ENCODE assay signal across 14 cellular contexts in the genomic region with DNA sequence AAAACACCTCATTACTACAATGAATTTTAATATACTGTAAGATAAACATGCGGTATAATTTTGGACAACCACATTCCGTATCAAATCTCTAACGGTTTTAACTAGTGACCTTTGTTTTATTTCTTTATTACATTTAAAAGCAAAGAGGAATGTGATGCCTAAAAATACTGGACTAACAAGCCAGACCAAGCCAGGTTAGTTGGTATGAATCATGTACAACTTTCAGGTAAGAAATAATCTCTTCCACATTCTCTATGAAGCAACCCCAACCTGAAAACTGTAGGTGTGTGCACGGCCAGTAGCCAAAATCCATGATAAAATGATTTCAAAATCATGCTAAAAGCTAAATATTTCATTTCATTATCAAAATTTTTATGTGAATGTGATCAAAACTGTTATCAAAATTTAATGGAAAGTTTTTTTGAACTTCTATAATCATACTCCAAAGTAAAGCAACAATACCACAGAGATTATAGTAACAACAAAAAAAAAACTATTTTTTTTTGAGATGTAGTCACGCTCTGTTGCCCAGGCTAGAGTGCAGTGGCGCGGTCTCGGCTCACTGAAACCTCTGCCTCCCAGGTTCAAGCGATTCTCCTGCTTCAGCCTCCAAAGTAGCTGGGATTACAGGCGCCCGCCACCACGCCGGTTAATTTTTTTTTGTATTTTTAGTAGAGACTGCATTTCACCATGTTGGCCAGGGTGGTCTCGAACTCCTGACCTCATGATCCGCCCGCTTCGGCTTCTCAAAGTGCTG.
DNase-seq lines count a peak whose midpoint lies in the region; ATAC-seq and FAIRE-seq lines count a peak whose summit lies in the region.
"Had no signal": no experiment of that assay in that cellular context is flagged by ENCODE, and none has a peak within 500 bp of the region (broad histone marks: within the 10 kb centered on the region; RNA-seq: fewer than 3 reads in every experiment).

No MANE protein-coding gene starts in this region.

- FAIRE-seq in GM18507 (lab: Jason Lieb, UNC) (peak; percentile 59), RCC 7860 (lab: Jason Lieb, UNC) (no peak)

- no peak for ATAC-seq in activated T-helper 17 cell treated with anti-CD3 and anti-CD28 coated beads, Interleukin-2, amount 50 U/mL, for 72 hours (replicated peaks)
- no peak for ATAC-seq in naive thymus-derived CD8-positive, alpha-beta T cell

- no peaks in the 10 kb centered on the region for H3K27me3 ChIP-seq in BLaER1
- H3K27me3 ChIP-seq: MG63 had no signal

- no peak overlapping the region for H3K27ac Mint-ChIP-seq in activated T-helper 17 cell treated with anti-CD3 and anti-CD28 coated beads, Interleukin-2, amount 50 U/mL, for 72 hours
- H3K27ac Mint-ChIP-seq in naive thymus-derived CD8-positive, alpha-beta T cell: peak overlapping the region in 2 of 10 donors; percentile 77

- H3K27ac ChIP-seq in BLaER1 (peak overlapping the region; percentile 70), substantia nigra (ENCODE audit: low read depth, low read length, poor library complexity, severe bottlenecking) (no peak overlapping the region)

- H3K9me3 Mint-ChIP-seq in activated T-helper 17 cell treated with anti-CD3 and anti-CD28 coated beads, Interleukin-2, amount 50 U/mL, for 72 hours: no peaks in the 10 kb centered on the region
- no peaks in the 10 kb centered on the region for H3K9me3 Mint-ChIP-seq in naive thymus-derived CD8-positive, alpha-beta T cell

- peak overlapping the region; percentile 47 for H3K4me3 ChIP-seq in BLaER1
- H3K4me3 ChIP-seq: MG63 had no signal

- H3K9me3 ChIP-seq in BLaER1: no peaks in the 10 kb centered on the region
- H3K9me3 ChIP-seq: MG63 had no signal

- H3K9ac ChIP-seq in BLaER1: peak overlapping the region; percentile 32; the same call in 1 of the 2 replicates

- peaks cover 66% of the 10 kb centered on the region for H4K20me1 ChIP-seq in BLaER1

- no peaks in the 10 kb centered on the region for H3K27me3 Mint-ChIP-seq in activated T-helper 17 cell treated with anti-CD3 and anti-CD28 coated beads, Interleukin-2, amount 50 U/mL, for 72 hours
- H3K27me3 Mint-ChIP-seq in naive thymus-derived CD8-positive, alpha-beta T cell: no peaks in the 10 kb centered on the region

- H3K36me3 ChIP-seq in BLaER1: peaks cover 21% of the 10 kb centered on the region
- H3K36me3 ChIP-seq: MG63 had no signal

- H3K36me3 Mint-ChIP-seq in activated T-helper 17 cell treated with anti-CD3 and anti-CD28 coated beads, Interleukin-2, amount 50 U/mL, for 72 hours (ENCODE audit: low read depth): peaks cover 78% of the 10 kb centered on the region
- peaks cover 0 to 46% (median 18%) of the 10 kb centered on the region in 3 donors for H3K36me3 Mint-ChIP-seq in naive thymus-derived CD8-positive, alpha-beta T cell

- H3K4me1 ChIP-seq in BLaER1: peaks cover 87% of the 10 kb centered on the region

- POLR2A ChIA-PET in naive thymus-derived CD8-positive, alpha-beta T cell (lab: Charles Lee): no interaction called here

- DNase-seq in GM18507 (ENCODE audit: extremely low spot score, insufficient read length, low read depth) (no peak), NCI-H226 (no peak), RCC 7860 (ENCODE audit: low spot score) (no peak), substantia nigra (lab: John Stamatoyannopoulos, UW) (no peak), superior temporal gyrus (ENCODE audit: extremely low spot score) (no peak)
- no peak for DNase-seq in naive thymus-derived CD8-positive, alpha-beta T cell
- DNase-seq: activated CD4-positive, alpha-beta T cell treated with anti-CD3 and anti-CD28 coated beads for 48 hours; activated T-cell treated with anti-CD3 and anti-CD28 coated beads for 4 hours; dermis blood vessel endothelial cell; MG63; stimulated activated CD4-positive, alpha-beta T cell treated with anti-CD3 and anti-CD28 coated beads, Interleukin-12 subunit alpha, Interleukin-12 subunit beta, amount 100 ng/mL, for 4 hours; T1000 had no signal

- peak overlapping the region; percentile 63 for H3K4me3 Mint-ChIP-seq in activated T-helper 17 cell treated with anti-CD3 and anti-CD28 coated beads, Interleukin-2, amount 50 U/mL, for 72 hours
- H3K4me3 Mint-ChIP-seq in naive thymus-derived CD8-positive, alpha-beta T cell: peak overlapping the region in 9 of 10 donors; percentile 38 to 84 (median 67)

- H3K4me2 ChIP-seq in BLaER1: peak overlapping the region; percentile 80

- H3K4me1 Mint-ChIP-seq in activated T-helper 17 cell treated with anti-CD3 and anti-CD28 coated beads, Interleukin-2, amount 50 U/mL, for 72 hours: peaks cover 44% of the 10 kb centered on the region
- H3K4me1 Mint-ChIP-seq in naive thymus-derived CD8-positive, alpha-beta T cell: peaks cover 29 to 89% (median 72%) of the 10 kb centered on the region in 4 donors
